ENCODE assay signal across 36 cellular contexts in the genomic region with DNA sequence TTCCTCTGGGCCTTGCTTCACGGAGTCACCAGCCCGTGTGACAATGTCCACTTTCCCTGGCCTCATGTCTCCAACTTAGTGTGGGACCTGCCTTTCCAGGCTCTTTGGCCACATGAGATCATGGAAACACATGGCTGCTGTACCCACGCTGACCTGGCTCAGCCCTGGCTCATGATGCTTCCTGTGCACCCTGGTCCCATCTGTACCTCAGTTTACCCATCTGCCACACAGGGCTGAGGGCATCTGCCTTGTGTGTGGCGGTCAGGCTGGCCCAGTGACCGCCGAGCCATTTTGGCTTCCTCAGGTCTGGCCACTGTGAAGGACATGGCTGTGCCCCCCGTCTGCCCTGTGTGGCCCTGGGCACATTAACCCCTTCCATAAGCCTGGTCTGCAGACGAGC. TPM values are rescaled to one million over a fixed set of nuclear protein-coding genes. Genes with fewer than 3 reads are reported as not detected.
"Had no signal": no experiment of that assay in that cellular context is flagged by ENCODE, and none has a peak within 500 bp of the region (broad histone marks: within the 10 kb centered on the region; RNA-seq: fewer than 3 reads in every experiment).

No MANE protein-coding gene starts in this region.

- FAIRE-seq: bronchial epithelial cell had no signal

- H3K36me3 Mint-ChIP-seq: activated CD8-positive, alpha-beta memory T cell treated with anti-CD3 and anti-CD28 coated beads, Interleukin-2, amount 10 ng/mL, durations not matched to agents 7 days and 5 days; activated naive CD4-positive, alpha-beta T cell treated with anti-CD3 and anti-CD28 coated beads, Interleukin-2, amount 10 ng/mL, durations not matched to agents 7 days and 5 days; activated naive CD8-positive, alpha-beta T cell; brain had no signal

- H3K27ac Mint-ChIP-seq: activated B cell treated with CpG ODN at 0.5 μM for 24 hours; activated CD4-positive, alpha-beta memory T cell treated with anti-CD3 and anti-CD28 coated beads, Interleukin-2, amount 10 ng/mL, durations not matched to agents 7 days and 5 days; activated CD8-positive, alpha-beta memory T cell treated with anti-CD3 and anti-CD28 coated beads, Interleukin-2, amount 10 ng/mL, durations not matched to agents 7 days and 5 days; activated naive CD4-positive, alpha-beta T cell treated with anti-CD3 and anti-CD28 coated beads, Interleukin-2, amount 10 ng/mL, durations not matched to agents 7 days and 5 days; activated naive CD8-positive, alpha-beta T cell; activated naive CD8-positive, alpha-beta T cell treated with anti-CD3 and anti-CD28 coated beads, Interleukin-2, amount 50 U/mL, for 24 hours had no signal

- H3K9me3 Mint-ChIP-seq: activated B cell treated with CpG ODN at 0.5 μM for 24 hours; activated CD4-positive, alpha-beta memory T cell treated with anti-CD3 and anti-CD28 coated beads, Interleukin-2, amount 10 ng/mL, durations not matched to agents 7 days and 5 days; activated naive CD4-positive, alpha-beta T cell treated with anti-CD3 and anti-CD28 coated beads, Interleukin-2, amount 10 ng/mL, durations not matched to agents 7 days and 5 days; activated naive CD8-positive, alpha-beta T cell treated with anti-CD3 and anti-CD28 coated beads, Interleukin-2, amount 50 U/mL, for 24 hours had no signal

- H3K27ac ChIP-seq: VCaP had no signal

- DNase-seq: activated B cell treated with CpG ODN at 0.5 μM for 24 hours; activated CD4-positive, alpha-beta memory T cell treated with anti-CD3 and anti-CD28 coated beads, Interleukin-2, amount 10 ng/mL, durations not matched to agents 7 days and 5 days; activated CD4-positive, alpha-beta T cell treated with anti-CD3 and anti-CD28 coated beads for 48 hours; activated CD4-positive, CD25-positive, alpha-beta regulatory T cell treated with anti-CD3 and anti-CD28 coated beads, Interleukin-2, amount 50 U/mL, for 72 hours; activated CD8-positive, alpha-beta memory T cell treated with anti-CD3 and anti-CD28 coated beads for 24 hours; activated CD8-positive, alpha-beta memory T cell treated with anti-CD3 and anti-CD28 coated beads, Interleukin-2, amount 10 ng/mL, durations not matched to agents 7 days and 5 days; activated CD8-positive, alpha-beta memory T cell treated with anti-CD3 and anti-CD28 coated beads, Interleukin-2, amount 50 U/mL, for 48 hours; activated effector memory CD4-positive, alpha-beta T cell treated with Interleukin-2 at 50 U/mL for 16 hours; activated naive CD4-positive, alpha-beta T cell treated with anti-CD3 and anti-CD28 coated beads, Interleukin-2, amount 10 ng/mL, durations not matched to agents 7 days and 5 days; activated naive CD8-positive, alpha-beta T cell treated with anti-CD3 and anti-CD28 coated beads, Interleukin-2, amount 50 U/mL, for 24 hours; activated T-cell treated with anti-CD3 and anti-CD28 coated beads, Interleukin-2, amount 50 U/mL, for 48 hours; anterior cingulate cortex; caudate nucleus; cerebellar nuclear complex; MM.1S; MV-4-11; NCI-H1092; NCI-H1417; NCI-H146; NCI-H187; NCI-H2029 treated with DMSO at 0.1 percent for 48 hours; NCI-H2107; NCI-H2171; NCI-H510A; NCI-H526; NCI-H748 treated with DMSO at 0.1 percent for 48 hours; Right ventricle myocardium superior; SW 1271; T-helper 1 cell; T-helper 2 cell; T-helper 9 cell had no signal

- H3K27me3 Mint-ChIP-seq: activated B cell treated with CpG ODN at 0.5 μM for 24 hours; activated CD4-positive, alpha-beta memory T cell treated with anti-CD3 and anti-CD28 coated beads, Interleukin-2, amount 10 ng/mL, durations not matched to agents 7 days and 5 days; activated CD8-positive, alpha-beta memory T cell treated with anti-CD3 and anti-CD28 coated beads, Interleukin-2, amount 10 ng/mL, durations not matched to agents 7 days and 5 days; activated naive CD8-positive, alpha-beta T cell; activated naive CD8-positive, alpha-beta T cell treated with anti-CD3 and anti-CD28 coated beads, Interleukin-2, amount 50 U/mL, for 24 hours; brain had no signal

- ATAC-seq: activated CD8-positive, alpha-beta memory T cell treated with anti-CD3 and anti-CD28 coated beads, Interleukin-2, amount 10 ng/mL, durations not matched to agents 7 days and 5 days; activated naive CD8-positive, alpha-beta T cell treated with anti-CD3 and anti-CD28 coated beads, Interleukin-2, amount 50 U/mL, for 24 hours had no signal

- H3K4me3 Mint-ChIP-seq: activated B cell treated with CpG ODN at 0.5 μM for 24 hours; activated CD4-positive, alpha-beta memory T cell treated with anti-CD3 and anti-CD28 coated beads, Interleukin-2, amount 10 ng/mL, durations not matched to agents 7 days and 5 days; activated CD8-positive, alpha-beta memory T cell treated with anti-CD3 and anti-CD28 coated beads, Interleukin-2, amount 10 ng/mL, durations not matched to agents 7 days and 5 days; activated naive CD4-positive, alpha-beta T cell treated with anti-CD3 and anti-CD28 coated beads, Interleukin-2, amount 10 ng/mL, durations not matched to agents 7 days and 5 days; activated naive CD8-positive, alpha-beta T cell; activated naive CD8-positive, alpha-beta T cell treated with anti-CD3 and anti-CD28 coated beads, Interleukin-2, amount 50 U/mL, for 24 hours; brain had no signal

- H3K4me1 Mint-ChIP-seq: activated B cell treated with CpG ODN at 0.5 μM for 24 hours; activated CD4-positive, alpha-beta memory T cell treated with anti-CD3 and anti-CD28 coated beads, Interleukin-2, amount 10 ng/mL, durations not matched to agents 7 days and 5 days; activated CD8-positive, alpha-beta memory T cell treated with anti-CD3 and anti-CD28 coated beads, Interleukin-2, amount 10 ng/mL, durations not matched to agents 7 days and 5 days; activated naive CD4-positive, alpha-beta T cell treated with anti-CD3 and anti-CD28 coated beads, Interleukin-2, amount 10 ng/mL, durations not matched to agents 7 days and 5 days; activated naive CD8-positive, alpha-beta T cell treated with anti-CD3 and anti-CD28 coated beads, Interleukin-2, amount 50 U/mL, for 24 hours had no signal

RNA-seq across cellular contexts. Expression of a gene that starts 32.2 kb away (rescaled TPM):
- total RNA-seq: activated B cell treated with CpG ODN at 0.5 μM for 24 hours; activated CD8-positive, alpha-beta memory T cell treated with anti-CD3 and anti-CD28 coated beads, Interleukin-2, amount 10 ng/mL, durations not matched to agents 7 days and 5 days; bronchial epithelial cell; OCI-LY7 had no signal
